Comparison of ENCODE assay signal across 8 cellular contexts in genomic region chr22:25172153-25172552, GRCh38. TPM values are rescaled to one million over a fixed set of nuclear protein-coding genes. Genes with fewer than 3 reads are reported as not detected.
DNase-seq lines count a peak whose midpoint lies in the region; ATAC-seq and TF ChIP-seq lines count a peak whose summit lies in the region.

No MANE protein-coding gene starts in this region.

- intact Hi-C loops in HCT116 (cut with micrococcal nuclease): loop anchor here (1.0 kb wide), 2 partner anchors 61 to 91 kb away; no protein-coding TSS in a partner anchor
- intact Hi-C loops in esophagus muscularis mucosa (cut with DNase I): loop anchor here (2.0 kb wide), 1 partner anchor 61 kb away; no protein-coding TSS in a partner anchor

- H4K20me1 ChIP-seq in HCT116 (ENCODE audit: insufficient read depth): no peaks in the 10 kb centered on the region

- POLR2A ChIA-PET in HCT116 (lab: Charles Lee): no interaction called here

- H3K4me3 ChIP-seq in HCT116 (replicated peaks in 1 of 2; ENCODE audit: low read depth in 1 of 2, low read length in 2 of 2): no peak overlapping the region
- H3K4me3 ChIP-seq in WERI-Rb-1 (ENCODE audit: low read depth, low read length): no peak overlapping the region
- no peak overlapping the region for H3K4me3 ChIP-seq in esophagus muscularis mucosa

- no peak for TF ChIP-seq EP300 in esophagus muscularis mucosa (IDR thresholded peaks at IDR 0.05)

- H3K4me1 ChIP-seq in HCT116 (ENCODE audit: control insufficient read depth in 1 of 2, insufficient read depth in 2 of 2, low read length in 2 of 2) (peaks cover 26 to 27% of the 10 kb centered on the region in 2 experiments), esophagus muscularis mucosa (peaks cover 0 to 7% (median 3%) of the 10 kb centered on the region in 4 donors)

- 62% methylated on average over 5 of the region's 5 CpGs for WGBS in esophagus muscularis mucosa

- no peak overlapping the region for H3K4me2 ChIP-seq in HCT116 (ENCODE audit: low read length)

- H3K9me2 ChIP-seq in HCT116 (ENCODE audit: insufficient read depth): no peaks in the 10 kb centered on the region

- TF ChIP-seq POLR2A in HCT116 (IDR thresholded peaks at IDR 0.05; ENCODE audit: borderline replicate concordance, extremely low read depth, insufficient read depth, insufficient read length) (no peak), esophagus muscularis mucosa (IDR thresholded peaks at IDR 0.05; ENCODE audit: low read depth) (no peak)

- H3K27ac ChIP-seq in HCT116 (ENCODE audit: low read depth, low read length) (no peak overlapping the region), WERI-Rb-1 (no peak overlapping the region), esophagus muscularis mucosa (replicated peaks in 1 of 4) (no peak overlapping the region)

- H3K36me3 ChIP-seq in HCT116 (ENCODE audit: control insufficient read depth in 1 of 2, insufficient read depth in 2 of 2, low read length in 2 of 2) (peaks cover 0 to 10% of the 10 kb centered on the region in 2 experiments; a peak in 3 of 4 replicates), WERI-Rb-1 (peaks cover 21% of the 10 kb centered on the region), esophagus muscularis mucosa (peaks cover 9 to 53% (median 26%) of the 10 kb centered on the region in 4 donors)

- no TSS peak for BruUV-seq in HCT116 (replicated peaks; lab: Mats Ljungman, UMichigan)

- H3K9ac ChIP-seq in HCT116 (ENCODE audit: low read length): no peak overlapping the region

- H3K79me2 ChIP-seq in HCT116 (ENCODE audit: insufficient read depth, low read length): 0 out of 2 replicates have a peak, but pooled peaks cover 3% of the 10 kb centered on the region

- TF ChIP-seq RAD21 in HCT116 (IDR thresholded peaks at IDR 0.05; ENCODE audit: low read depth): peak; percentile 73

- DNase-seq in HCT116 (ENCODE audit: low read depth, low spot score) (peak; percentile 8), WERI-Rb-1 (peak; percentile 52), esophagus muscularis mucosa (ENCODE audit: extremely low spot score) (no peak), retina (no peak), EL (no peak)
- DNase-seq in stimulated activated CD4-positive, alpha-beta T cell treated with anti-CD3 and anti-CD28 coated beads, Interleukin-4, amount 100 ng/mL, for 48 hours (ENCODE audit: low read depth in 2 of 2): peak; percentile 3 to 14

- TF ChIP-seq CTCF in HCT116 (IDR thresholded peaks at IDR 0.05 in 2 of 3, conservative IDR thresholded peaks at IDR 0.05 in 1 of 3; ENCODE audit: borderline replicate concordance in 1 of 3, insufficient read depth in 1 of 3, low read depth in 2 of 3, low read length in 2 of 3) (peak; percentile 59 to 62 (median 59); a peak in 5 of 6 replicates), WERI-Rb-1 (IDR thresholded peaks at IDR 0.05; ENCODE audit: low read depth, low read length) (peak; percentile 82), esophagus muscularis mucosa (IDR thresholded peaks at IDR 0.05) (peak; percentile 52 to 70 (median 60))

- H2AFZ ChIP-seq in HCT116 (ENCODE audit: low read depth, low read length, poor library complexity, severe bottlenecking): no peak overlapping the region

- H3K27me3 ChIP-seq in HCT116 (ENCODE audit: insufficient read depth, low read length) (no peaks in the 10 kb centered on the region), WERI-Rb-1 (ENCODE audit: insufficient read depth, low read depth, severe bottlenecking) (no peaks in the 10 kb centered on the region), esophagus muscularis mucosa (no peaks in the 10 kb centered on the region)

- CTCF ChIA-PET in HCT116 (lab: Charles Lee): interaction anchor here (1.0 to 2.6 kb wide), 4 partner anchors 61 to 122 kb away, joined by 3 to 14 read pairs (median 6); no protein-coding TSS in a partner anchor

- ATAC-seq in HCT116 (peak; percentile 74), GM21528 (IDR thresholded peaks at IDR 0.05; ENCODE audit: low FRiP score, unreplicated experiment) (no peak), HG03045 (IDR thresholded peaks at IDR 0.05; ENCODE audit: unreplicated experiment) (no peak)

- RAD21 ChIA-PET in HCT116 (lab: Charles Lee; ENCODE audit: low non-redundant PET in 1 of 2, low total read pairs in 2 of 2, uncharacterized antibody in 2 of 2, unreplicated experiment in 2 of 2): no interaction called here

- no peaks in the 10 kb centered on the region for H3K9me3 ChIP-seq in HCT116 (ENCODE audit: control insufficient read depth in 1 of 2, insufficient read depth in 1 of 2, low read depth in 1 of 2, low read length in 2 of 2)
- no peaks in the 10 kb centered on the region for H3K9me3 ChIP-seq in WERI-Rb-1 (ENCODE audit: severe bottlenecking)
- H3K9me3 ChIP-seq in esophagus muscularis mucosa: no peaks in the 10 kb centered on the region

TF ChIP-seq in HCT116, 20 proteins besides CTCF, POLR2A, EP300 and RAD21:
- no peak for TF ChIP-seq CEBPB (IDR thresholded peaks at IDR 0.05; ENCODE audit: low read depth)

RNA-seq across cellular contexts. Expression of gene CRYBB3, which starts 27.5 kb away (rescaled TPM):
- total RNA-seq in HCT116 (2021; ENCODE audit: unreplicated experiment) (0.64 TPM), esophagus muscularis mucosa (not detected)
- polyA plus RNA-seq in HCT116 (2012): 0.38 and 0.42 TPM in 2 replicates

RNA-seq across cellular contexts. Expression of gene CRYBB2, which starts 47.3 kb away (rescaled TPM):
- not detected for total RNA-seq in HCT116 (2021; ENCODE audit: unreplicated experiment)
- polyA plus RNA-seq in HCT116 (2012): 0.14 TPM in 1 of 2 replicates, not detected in the other
- total RNA-seq in esophagus muscularis mucosa: under 1 TPM in 1 of 4 donors, not detected in 3; 0.40 TPM

Comparison
In these comparisons a context has a peak if more than half of its experiments do, and no peak if none do; other contexts are left out.
1. DNase-seq: peak in HCT116 (single experiment), WERI-Rb-1 (single experiment) and stimulated activated CD4-positive, alpha-beta T cell treated with anti-CD3 and anti-CD28 coated beads, Interleukin-4, amount 100 ng/mL, for 48 hours (2 of 2); none in esophagus muscularis mucosa (single experiment), retina (single experiment) and EL (single experiment).
2. Peak in every context shown above with its lines, with median percentiles within 50 percentile points of each other: CTCF ChIP-seq.